1 cellular context compared by ENCODE assay signal in the genomic region with DNA sequence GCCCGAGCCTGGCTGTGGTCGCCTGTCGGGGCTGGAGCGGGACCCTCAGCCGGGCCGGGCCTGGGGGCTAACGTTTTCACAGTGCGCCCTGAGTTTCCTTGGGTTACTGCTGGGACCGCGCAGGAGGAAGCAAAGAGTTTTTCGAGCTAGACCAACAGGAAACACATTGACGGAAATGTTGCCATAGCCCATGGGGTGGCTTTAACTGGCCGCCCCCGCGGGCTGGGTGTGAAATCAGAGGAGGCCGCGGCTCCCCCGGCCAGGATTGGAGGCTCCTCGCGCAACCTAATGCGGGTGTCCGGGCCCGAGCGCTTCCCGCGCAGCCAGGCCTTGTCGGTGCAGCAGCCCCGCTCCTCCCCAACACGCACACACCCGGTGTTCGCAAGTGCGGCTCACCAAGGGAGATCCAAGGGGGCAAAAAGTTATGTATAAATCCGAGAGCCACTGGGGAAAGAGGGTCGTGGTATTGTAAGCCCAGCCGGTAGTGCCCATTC.
TF ChIP-seq lines count a peak whose summit lies in the region.

No MANE protein-coding gene starts in this region.

TF ChIP-seq in H1, 55 proteins besides CTCF, POLR2A, EP300 and RAD21 (continued from another document):
- no peak for TF ChIP-seq SIRT6 (IDR thresholded peaks at IDR 0.05; ENCODE audit: low read length)
- TF ChIP-seq SUZ12 (IDR thresholded peaks at IDR 0.05; ENCODE audit: low read length): peak; percentile 75; the same call in 1 of the 2 replicates
- TF ChIP-seq GTF2F1 (IDR thresholded peaks at IDR 0.05; ENCODE audit: borderline replicate concordance, low read depth, low read length): no peak
